8 cellular contexts compared by ENCODE assay signal in genomic region chr1:46166521-46167462, GRCh38. TPM values are rescaled to one million over a fixed set of nuclear protein-coding genes. Genes with fewer than 3 reads are reported as not detected.
DNase-seq lines count a peak whose midpoint lies in the region; ATAC-seq, FAIRE-seq and TF ChIP-seq lines count a peak whose summit lies in the region.
"Had no signal": no experiment of that assay in that cellular context is flagged by ENCODE, and none has a peak within 500 bp of the region (broad histone marks: within the 10 kb centered on the region; RNA-seq: fewer than 3 reads in every experiment).

No MANE protein-coding gene starts in this region.

- H2AFZ ChIP-seq in H9 (ENCODE audit: low read length) (no peak overlapping the region), H1 (ENCODE audit: low read length) (peak overlapping the region; percentile 93)

- ATAC-seq in upper lobe of left lung (ENCODE audit: low FRiP score in 2 of 2), result peak; percentile 46 to 49
- ATAC-seq in GM21825 (IDR thresholded peaks at IDR 0.05; ENCODE audit: unreplicated experiment), result no peak

- H3K4me1 ChIP-seq in H9 (ENCODE audit: insufficient read depth, low read length) (no peaks in the 10 kb centered on the region; the same call in 1 of the 2 replicates), H1 (replicated peaks in 1 of 4; ENCODE audit: control insufficient read depth in 3 of 4, insufficient read depth in 4 of 4, low read length in 3 of 4) (peaks cover 0 to 20% (median 7%) of the 10 kb centered on the region in 4 experiments; a peak in 5 of 7 replicates), upper lobe of left lung (peaks cover 48 to 58% (median 54%) of the 10 kb centered on the region in 4 donors)

- no peak overlapping the region for H2BK12ac ChIP-seq in H9 (ENCODE audit: insufficient read length, low read depth, low read length)
- peak overlapping the region; percentile 94; the same call in 1 of the 2 replicates for H2BK12ac ChIP-seq in H1 (ENCODE audit: low read depth, low read length)

- H4K91ac ChIP-seq in H9 (ENCODE audit: insufficient read length, low read depth, low read length) (no peak overlapping the region), H1 (replicated peaks; ENCODE audit: insufficient read length, low read length) (peak overlapping the region; percentile 45)

- DNase-seq in H9 (peak; percentile 50), H1 (ENCODE audit: low read depth in 1 of 2, low spot score in 2 of 2) (peak in 1 of 2 experiments; percentile 70), nephron progenitor cell (no peak), upper lobe of left lung (peak; percentile 71 to 88), NCI-H1694 (lab: John Stamatoyannopoulos, UW) (no peak)
- DNase-seq in activated CD4-positive, alpha-beta memory T cell treated with anti-CD3 and anti-CD28 coated beads for 36 hours, result peak; percentile 63

- no peaks in the 10 kb centered on the region for H3K36me3 ChIP-seq in H1 (ENCODE audit: control insufficient read depth in 2 of 4, insufficient read depth in 4 of 4, low read length in 3 of 4)
- no peaks in the 10 kb centered on the region for H3K36me3 ChIP-seq in upper lobe of left lung

- H3K4me1 Mint-ChIP-seq in H9 (peaks cover 12 to 20% of the 10 kb centered on the region in 2 experiments), nephron progenitor cell (peaks cover 8% of the 10 kb centered on the region)
- H3K4me1 Mint-ChIP-seq in activated CD4-positive, alpha-beta memory T cell treated with anti-CD3 and anti-CD28 coated beads for 36 hours (ENCODE audit: low read depth), result peaks cover 16% of the 10 kb centered on the region

- H3K18ac ChIP-seq in H9 (ENCODE audit: insufficient read length, low read depth, low read length), result peak overlapping the region; percentile 21
- peak overlapping the region; percentile 71 for H3K18ac ChIP-seq in H1 (ENCODE audit: extremely low read depth, low read length)

- H3K4me2 ChIP-seq in H9 (ENCODE audit: insufficient read depth, insufficient read length, low read length) (peak overlapping the region; percentile 44), H1 (ENCODE audit: insufficient read depth in 1 of 2, low read depth in 2 of 2, low read length in 2 of 2) (peak overlapping the region; percentile 56 to 73)

- no peak overlapping the region for H4K5ac ChIP-seq in H9 (ENCODE audit: insufficient read length, low read depth, low read length)
- H4K5ac ChIP-seq in H1 (ENCODE audit: insufficient read length, low read depth, low read length), result peak overlapping the region; percentile 21

- intact Hi-C loops in activated CD4-positive, alpha-beta memory T cell treated with anti-CD3 and anti-CD28 coated beads for 36 hours (cut with micrococcal nuclease), result loop anchor here (1.0 to 5.0 kb wide), 2 partner anchors 32 to 34 kb away; partner anchors contain the start of genes PIK3R3 and POMGNT1

- H3K27ac Mint-ChIP-seq in H9 (peak overlapping the region in 1 of 3 experiments; percentile 18; a peak in 1 of 7 replicates), nephron progenitor cell (no peak overlapping the region)
- H3K27ac Mint-ChIP-seq in activated CD4-positive, alpha-beta memory T cell treated with anti-CD3 and anti-CD28 coated beads for 36 hours, result peak overlapping the region; percentile 72

- no peak for FAIRE-seq in H1 (lab: Jason Lieb, UNC)

- H4K8ac ChIP-seq in H9 (replicated peaks; ENCODE audit: insufficient read length, low read depth, low read length), result no peak overlapping the region
- peak overlapping the region; percentile 40; the same call in 1 of the 2 replicates for H4K8ac ChIP-seq in H1 (ENCODE audit: extremely low read depth, insufficient read depth, low read length)

- H3K9ac ChIP-seq in H9 (ENCODE audit: extremely low read depth, insufficient read length, low read length) (no peak overlapping the region), H1 (replicated peaks in 1 of 4; ENCODE audit: extremely low read depth in 1 of 4, low read depth in 3 of 4, low read length in 3 of 4) (no peak overlapping the region; a peak in 1 of 7 replicates)

- H4K20me1 ChIP-seq in H9 (ENCODE audit: control insufficient read depth, insufficient read depth, insufficient read length) (no peaks in the 10 kb centered on the region), H1 (replicated peaks in 1 of 2; ENCODE audit: control insufficient read depth in 1 of 2, insufficient read depth in 2 of 2, low read length in 2 of 2) (no peaks in the 10 kb centered on the region)

- H3K23me2 ChIP-seq in H9 (ENCODE audit: insufficient read length, low read depth, low read length, poor library complexity, severe bottlenecking) (no peaks in the 10 kb centered on the region), H1 (ENCODE audit: low read depth, low read length) (no peaks in the 10 kb centered on the region; the same call in 1 of the 2 replicates)

- H3K27ac ChIP-seq in H9 (ENCODE audit: insufficient read length, low read depth, low read length) (no peak overlapping the region), H1 (ENCODE audit: low read depth, low read length) (no peak overlapping the region), upper lobe of left lung (peak overlapping the region; percentile 89 to 92 (median 92))
- H3K27ac ChIP-seq: SK-N-MC had no signal

- H3K9me3 ChIP-seq in H9 (ENCODE audit: control insufficient read depth, low read depth, low read length), result no peaks in the 10 kb centered on the region
- no peaks in the 10 kb centered on the region for H3K9me3 ChIP-seq in H1 (ENCODE audit: insufficient read depth in 2 of 2, low read depth in 1 of 2, low read length in 1 of 2)
- no peaks in the 10 kb centered on the region for H3K9me3 ChIP-seq in upper lobe of left lung

- no peak overlapping the region for H2BK5ac ChIP-seq in H9 (ENCODE audit: insufficient read length, low read length)
- H2BK5ac ChIP-seq in H1 (ENCODE audit: low read depth, low read length), result peak overlapping the region; percentile 44; the same call in 1 of the 2 replicates

- H3K14ac ChIP-seq in H9 (ENCODE audit: insufficient read depth, low read length) (peak overlapping the region; percentile 4), H1 (ENCODE audit: insufficient read length) (no peak overlapping the region)

- H3K23ac ChIP-seq in H9 (ENCODE audit: insufficient read length, low read depth, low read length) (no peak overlapping the region), H1 (ENCODE audit: insufficient read length) (no peak overlapping the region)

- WGBS in H9 (ENCODE audit: extremely low coverage, insufficient read length, low lambda C conversion rate), result no CpG with 5 or more reads among the region's 47 CpGs
- 34% methylated on average over 46 of the region's 47 CpGs; no CpG with 5 or more reads in 1 of the 2 experiments for WGBS in H1 (ENCODE audit: extremely low coverage in 1 of 2, insufficient coverage in 1 of 2, insufficient read length in 1 of 2, insufficient replicate concordance in 2 of 2, low coverage in 1 of 2, low lambda C conversion rate in 2 of 2, missing lambda C conversion rate in 1 of 2), 2 experiments
- 4 to 10% methylated on average over 22 to 47 of the region's 47 CpGs for WGBS in upper lobe of left lung, 2 donors

- H3K79me2 ChIP-seq in H9 (ENCODE audit: insufficient read depth, low read length) (no peaks in the 10 kb centered on the region), H1 (ENCODE audit: control insufficient read depth in 1 of 2, insufficient read depth in 2 of 2, low read length in 2 of 2) (no peaks in the 10 kb centered on the region)

- no peak for TF ChIP-seq RAD21 in H1 (IDR thresholded peaks at IDR 0.05 in 1 of 2, conservative IDR thresholded peaks at IDR 0.05 in 1 of 2; ENCODE audit: low read depth in 2 of 2, low read length in 2 of 2)

- CTCF ChIA-PET in activated CD4-positive, alpha-beta memory T cell treated with anti-CD3 and anti-CD28 coated beads for 36 hours (lab: Charles Lee), result interaction anchor here (0.9 to 3.4 kb wide), 6 partner anchors 10 to 130 kb away, joined by 3 to 15 read pairs (median 4); no protein-coding TSS in a partner anchor
- CTCF ChIA-PET in H1 (lab: Charles Lee; ENCODE audit: partially characterized antibody), result interaction anchor here (0.5 to 8.7 kb wide), 7 partner anchors 10 to 130 kb away, joined by 3 to 67 read pairs (median 6); no protein-coding TSS in a partner anchor

- no peak overlapping the region; the same call in 1 of the 2 replicates for H2BK15ac ChIP-seq in H9 (ENCODE audit: low read depth, low read length)
- peak overlapping the region; percentile 92; the same call in 1 of the 2 replicates for H2BK15ac ChIP-seq in H1 (ENCODE audit: low read length)

- POLR2A ChIA-PET in activated CD4-positive, alpha-beta memory T cell treated with anti-CD3 and anti-CD28 coated beads for 36 hours (lab: Charles Lee), result interaction anchor here (0.6 to 1.2 kb wide), 2 partner anchors 80 to 150 kb away, joined by 3 read pairs; no protein-coding TSS in a partner anchor
- POLR2A ChIA-PET in H1 (lab: Charles Lee; ENCODE audit: partially characterized antibody), result interaction anchor here (1.0 to 2.9 kb wide), 3 partner anchors 15 to 36 kb away, joined by 3 to 8 read pairs (median 3); partner anchors contain the start of gene PIK3R3

- H3K4me3 Mint-ChIP-seq in H9 (peak overlapping the region in 1 of 2 experiments; percentile 48; a peak in 3 of 5 replicates), nephron progenitor cell (peak overlapping the region; percentile 72)
- H3K4me3 Mint-ChIP-seq in activated CD4-positive, alpha-beta memory T cell treated with anti-CD3 and anti-CD28 coated beads for 36 hours, result peak overlapping the region; percentile 76

- TF ChIP-seq POLR2A in H1 (IDR thresholded peaks at IDR 0.05; ENCODE audit: control extremely low read depth in 1 of 2, low read depth in 2 of 2, low read length in 2 of 2) (no peak), upper lobe of left lung (IDR thresholded peaks at IDR 0.05) (peak in 1 of 4 donors; percentile 37)

- H3K27me3 Mint-ChIP-seq in H9 (ENCODE audit: low read depth) (peaks cover 51% of the 10 kb centered on the region), nephron progenitor cell (ENCODE audit: low read depth, poor library complexity) (peaks cover 75% of the 10 kb centered on the region)
- peaks cover 2% of the 10 kb centered on the region for H3K27me3 Mint-ChIP-seq in activated CD4-positive, alpha-beta memory T cell treated with anti-CD3 and anti-CD28 coated beads for 36 hours

- H2BK120ac ChIP-seq in H9 (ENCODE audit: low read depth, low read length, poor library complexity, severe bottlenecking) (no peak overlapping the region), H1 (replicated peaks; ENCODE audit: low read depth, low read length) (peak overlapping the region; percentile 38)

- no peak for TF ChIP-seq EP300 in H1 (IDR thresholded peaks at IDR 0.05; ENCODE audit: borderline replicate concordance in 1 of 2, low read depth in 2 of 2, low read length in 2 of 2)
- TF ChIP-seq EP300 in upper lobe of left lung (IDR thresholded peaks at IDR 0.05), result peak in 3 of 4 donors; percentile 76 to 93 (median 92)

- H3T11ph ChIP-seq in H9 (ENCODE audit: low read length), result no peak overlapping the region

- no peak for TF ChIP-seq CTCF in H9 (conservative IDR thresholded peaks at IDR 0.05)
- TF ChIP-seq CTCF in H1 (IDR thresholded peaks at IDR 0.05; ENCODE audit: control extremely low read depth in 1 of 3, insufficient read depth in 1 of 3, low read depth in 1 of 3, low read length in 3 of 3), result no peak
- TF ChIP-seq CTCF in nephron progenitor cell (IDR thresholded peaks at IDR 0.05), result no peak
- no peak for TF ChIP-seq CTCF in upper lobe of left lung (IDR thresholded peaks at IDR 0.05)

- no peak overlapping the region for H3K4ac ChIP-seq in H9 (ENCODE audit: low read depth, low read length)
- no peak overlapping the region for H3K4ac ChIP-seq in H1 (replicated peaks; ENCODE audit: insufficient read length, low read depth, low read length)

- H3K27me3 ChIP-seq in H9 (ENCODE audit: insufficient read depth, low read length) (no peaks in the 10 kb centered on the region; the same call in 1 of the 2 replicates), H1 (replicated peaks in 1 of 4; ENCODE audit: control insufficient read depth in 3 of 4, extremely low read depth in 1 of 4, insufficient read depth in 3 of 4, low read length in 3 of 4) (peaks cover 0 to 14% (median 9%) of the 10 kb centered on the region in 4 experiments; a peak in 5 of 7 replicates), upper lobe of left lung (no peaks in the 10 kb centered on the region)

- H2AK5ac ChIP-seq in H9 (ENCODE audit: insufficient read length, low read length) (no peak overlapping the region), H1 (ENCODE audit: low read depth, low read length) (no peak overlapping the region)

- no peaks in the 10 kb centered on the region for H3K9me3 Mint-ChIP-seq in H9
- no peaks in the 10 kb centered on the region for H3K9me3 Mint-ChIP-seq in activated CD4-positive, alpha-beta memory T cell treated with anti-CD3 and anti-CD28 coated beads for 36 hours
- no peaks in the 10 kb centered on the region for H3K9me3 Mint-ChIP-seq in nephron progenitor cell

- H3K79me1 ChIP-seq in H9 (ENCODE audit: insufficient read depth, low read depth, low read length, poor library complexity, severe bottlenecking) (no peaks in the 10 kb centered on the region), H1 (ENCODE audit: low read depth, low read length) (no peaks in the 10 kb centered on the region)

- H2BK20ac ChIP-seq in H9 (ENCODE audit: low read depth, low read length, poor library complexity, severe bottlenecking) (no peak overlapping the region), H1 (ENCODE audit: low read length) (peak overlapping the region; percentile 72; the same call in 1 of the 2 replicates)

- no peak overlapping the region for H3K56ac ChIP-seq in H9 (ENCODE audit: insufficient read length, low read depth, low read length)
- no peak overlapping the region for H3K56ac ChIP-seq in H1 (replicated peaks; ENCODE audit: insufficient read length, low read depth, low read length)

- peak overlapping the region; percentile 6 to 51 (median 20); a peak in 5 of 8 replicates for H3K4me3 ChIP-seq in H1 (ENCODE audit: extremely low read depth in 1 of 4, insufficient read depth in 2 of 4, low read depth in 3 of 4, low read length in 4 of 4)
- peak overlapping the region in 3 of 4 donors; percentile 38 to 53 (median 49) for H3K4me3 ChIP-seq in upper lobe of left lung
- H3K4me3 ChIP-seq: SK-N-MC had no signal

- H3K36me3 Mint-ChIP-seq in H9 (ENCODE audit: insufficient read depth in 1 of 3, low read depth in 3 of 3) (no peaks in the 10 kb centered on the region; a peak in 1 of 7 replicates), nephron progenitor cell (ENCODE audit: low read depth) (no peaks in the 10 kb centered on the region)
- no peaks in the 10 kb centered on the region for H3K36me3 Mint-ChIP-seq in activated CD4-positive, alpha-beta memory T cell treated with anti-CD3 and anti-CD28 coated beads for 36 hours

RNA-seq across cellular contexts. Expression of gene TSPAN1, which starts 8.1 kb away (rescaled TPM):
- total RNA-seq in H9 (2021) (not detected in 2 replicates), upper lobe of left lung (100 to 1,000 TPM in 1 of 6 donors, 10 to 100 TPM in 5; 12.2 to 109 (median 31.2) TPM)
- under 1 TPM; 0.53 to 0.83 TPM for total RNA-seq in activated CD4-positive, alpha-beta memory T cell treated with anti-CD3 and anti-CD28 coated beads for 36 hours
- not detected in 2 replicates for total RNA-seq in H1 (2021; fragmentation: NEBNext Ultra II Directional; extraction: Animal tissue kit (Norgen Biotek cat#: 25700))
- 0.05 and 0.14 TPM in 2 replicates for polyA plus RNA-seq in H1 (2011; rRNA removed)
- 0.21 TPM for polyA plus RNA-seq in H1 (2011; cell fraction: cytosol; rRNA removed)
- polyA plus RNA-seq in H1 (2011; cell fraction: nucleus; rRNA removed), result 0.46 TPM
- polyA plus RNA-seq in H1 (2012, experiment 1 of 2), result 0.27 TPM in 1 of 4 replicates, not detected in the others
- polyA plus RNA-seq in H1 (2012, experiment 2 of 2), result not detected
- not detected for polyA plus RNA-seq in H1 (2013, experiment 1 of 2)
- polyA plus RNA-seq in H1 (2013, experiment 2 of 2), result not detected
- 0.38 and 0.63 TPM in 2 replicates for polyA minus RNA-seq in H1 (2011; rRNA and poly(A)+ RNA removed)
- not detected for polyA minus RNA-seq in H1 (2011; cell fraction: cytosol; rRNA and poly(A)+ RNA removed)
- polyA minus RNA-seq in H1 (2011; cell fraction: nucleus; rRNA and poly(A)+ RNA removed), result not detected

RNA-seq across cellular contexts. Expression of gene P3R3URF, which starts 9.5 kb away (rescaled TPM):
- total RNA-seq in H9 (2021), result not detected in 2 replicates
- total RNA-seq in activated CD4-positive, alpha-beta memory T cell treated with anti-CD3 and anti-CD28 coated beads for 36 hours, result not detected
- not detected in 2 replicates for total RNA-seq in H1 (2021; fragmentation: NEBNext Ultra II Directional; extraction: Animal tissue kit (Norgen Biotek cat#: 25700))
- not detected in 2 replicates for polyA plus RNA-seq in H1 (2011; rRNA removed)
- not detected for polyA plus RNA-seq in H1 (2011; cell fraction: cytosol; rRNA removed)
- polyA plus RNA-seq in H1 (2011; cell fraction: nucleus; rRNA removed), result not detected
- not detected in 4 replicates for polyA plus RNA-seq in H1 (2012, experiment 1 of 2)
- not detected for polyA plus RNA-seq in H1 (2012, experiment 2 of 2)
- not detected for polyA plus RNA-seq in H1 (2013, experiment 1 of 2)
- polyA plus RNA-seq in H1 (2013, experiment 2 of 2), result not detected
- polyA minus RNA-seq in H1 (2011; rRNA and poly(A)+ RNA removed), result not detected in 2 replicates
- polyA minus RNA-seq in H1 (2011; cell fraction: cytosol; rRNA and poly(A)+ RNA removed), result not detected
- polyA minus RNA-seq in H1 (2011; cell fraction: nucleus; rRNA and poly(A)+ RNA removed), result not detected
- not detected for total RNA-seq in upper lobe of left lung

RNA-seq across cellular contexts. Expression of gene POMGNT1, which starts 31.4 kb away (rescaled TPM):
- total RNA-seq in H9 (2021) (60.0 and 62.6 TPM in 2 replicates), upper lobe of left lung (10 to 100 TPM; 37.7 to 66.7 (median 47.5) TPM)
- total RNA-seq in activated CD4-positive, alpha-beta memory T cell treated with anti-CD3 and anti-CD28 coated beads for 36 hours, result 10 to 100 TPM; 43.6 to 44.1 TPM
- total RNA-seq in H1 (2021; fragmentation: NEBNext Ultra II Directional; extraction: Animal tissue kit (Norgen Biotek cat#: 25700)), result 37.6 and 40.3 TPM in 2 replicates
- polyA plus RNA-seq in H1 (2011; rRNA removed), result 28.0 and 32.2 TPM in 2 replicates
- 34.6 TPM for polyA plus RNA-seq in H1 (2011; cell fraction: cytosol; rRNA removed)
- polyA plus RNA-seq in H1 (2011; cell fraction: nucleus; rRNA removed), result 68.2 TPM
- 31.3 to 38.7 TPM (median 36.3 TPM) in 4 replicates for polyA plus RNA-seq in H1 (2012, experiment 1 of 2)
- 56.5 TPM for polyA plus RNA-seq in H1 (2012, experiment 2 of 2)
- polyA plus RNA-seq in H1 (2013, experiment 1 of 2), result 44.3 TPM
- 47.1 TPM for polyA plus RNA-seq in H1 (2013, experiment 2 of 2)
- 34.4 and 37.8 TPM in 2 replicates for polyA minus RNA-seq in H1 (2011; rRNA and poly(A)+ RNA removed)
- polyA minus RNA-seq in H1 (2011; cell fraction: cytosol; rRNA and poly(A)+ RNA removed), result 18.9 TPM
- 25.3 TPM for polyA minus RNA-seq in H1 (2011; cell fraction: nucleus; rRNA and poly(A)+ RNA removed)

RNA-seq across cellular contexts. Expression of gene PIK3R3, which starts 34.4 kb away (rescaled TPM):
- total RNA-seq in H9 (2021) (11.4 and 12.4 TPM in 2 replicates), upper lobe of left lung (10 to 100 TPM; 11.2 to 43.7 (median 33.0) TPM)
- under 1 TPM; 0.65 to 0.83 TPM for total RNA-seq in activated CD4-positive, alpha-beta memory T cell treated with anti-CD3 and anti-CD28 coated beads for 36 hours
- total RNA-seq in H1 (2021; fragmentation: NEBNext Ultra II Directional; extraction: Animal tissue kit (Norgen Biotek cat#: 25700)), result 13.5 and 13.6 TPM in 2 replicates
- 3.2 and 5.3 TPM in 2 replicates for polyA plus RNA-seq in H1 (2011; rRNA removed)
- polyA plus RNA-seq in H1 (2011; cell fraction: cytosol; rRNA removed), result 4.8 TPM
- 3.8 TPM for polyA plus RNA-seq in H1 (2011; cell fraction: nucleus; rRNA removed)
- 6.9 to 11.8 TPM (median 7.8 TPM) in 4 replicates for polyA plus RNA-seq in H1 (2012, experiment 1 of 2)
- polyA plus RNA-seq in H1 (2012, experiment 2 of 2), result 1.2 TPM
- polyA plus RNA-seq in H1 (2013, experiment 1 of 2), result 5.1 TPM
- polyA plus RNA-seq in H1 (2013, experiment 2 of 2), result 5.4 TPM
- polyA minus RNA-seq in H1 (2011; rRNA and poly(A)+ RNA removed), result 15.6 and 16.9 TPM in 2 replicates
- polyA minus RNA-seq in H1 (2011; cell fraction: cytosol; rRNA and poly(A)+ RNA removed), result 6.5 TPM
- 9.1 TPM for polyA minus RNA-seq in H1 (2011; cell fraction: nucleus; rRNA and poly(A)+ RNA removed)

RNA-seq across cellular contexts. Expression of gene LURAP1, which starts 36.3 kb away (rescaled TPM):
- 3.0 TPM in 2 replicates for total RNA-seq in H9 (2021)
- under 1 TPM; 0.21 to 0.27 TPM for total RNA-seq in activated CD4-positive, alpha-beta memory T cell treated with anti-CD3 and anti-CD28 coated beads for 36 hours
- 3.5 and 5.1 TPM in 2 replicates for total RNA-seq in H1 (2021; fragmentation: NEBNext Ultra II Directional; extraction: Animal tissue kit (Norgen Biotek cat#: 25700))
- polyA plus RNA-seq in H1 (2011; rRNA removed), result 4.9 and 6.4 TPM in 2 replicates
- 6.1 TPM for polyA plus RNA-seq in H1 (2011; cell fraction: cytosol; rRNA removed)
- polyA plus RNA-seq in H1 (2011; cell fraction: nucleus; rRNA removed), result 6.6 TPM
- polyA plus RNA-seq in H1 (2012, experiment 1 of 2), result 2.9 to 3.5 TPM (median 3.1 TPM) in 4 replicates
- polyA plus RNA-seq in H1 (2012, experiment 2 of 2), result 1.8 TPM
- polyA plus RNA-seq in H1 (2013, experiment 1 of 2), result 1.8 TPM
- polyA plus RNA-seq in H1 (2013, experiment 2 of 2), result 1.7 TPM
- polyA minus RNA-seq in H1 (2011; rRNA and poly(A)+ RNA removed), result 2.8 and 4.2 TPM in 2 replicates
- 3.0 TPM for polyA minus RNA-seq in H1 (2011; cell fraction: cytosol; rRNA and poly(A)+ RNA removed)
- 6.4 TPM for polyA minus RNA-seq in H1 (2011; cell fraction: nucleus; rRNA and poly(A)+ RNA removed)
- 1 to 10 TPM in 5 of 6 donors, under 1 TPM in 1; 0.61 to 5.2 (median 2.8) TPM for total RNA-seq in upper lobe of left lung

Comparison
In these comparisons a context has a peak if more than half of its experiments do, and no peak if none do; other contexts are left out.
1. DNase-seq: peak in H9 (single experiment), activated CD4-positive, alpha-beta memory T cell treated with anti-CD3 and anti-CD28 coated beads for 36 hours (single experiment) and upper lobe of left lung (2 of 2); none in nephron progenitor cell (single experiment) and NCI-H1694 (single experiment).
2. H3K27ac ChIP-seq: peak in upper lobe of left lung (4 of 4); none in H9 (single experiment) and H1 (single experiment).
3. RNA of gene TSPAN1, which starts 8.1 kb away (total RNA-seq): 12.2 to 109 TPM in upper lobe of left lung; 0.53 to 0.83 TPM in activated CD4-positive, alpha-beta memory T cell treated with anti-CD3 and anti-CD28 coated beads for 36 hours, not detected in H9 and not detected in H1; every median in the first group is over 4 times any median in the second.